ENCODE assay signal across 11 cellular contexts in the genomic region with DNA sequence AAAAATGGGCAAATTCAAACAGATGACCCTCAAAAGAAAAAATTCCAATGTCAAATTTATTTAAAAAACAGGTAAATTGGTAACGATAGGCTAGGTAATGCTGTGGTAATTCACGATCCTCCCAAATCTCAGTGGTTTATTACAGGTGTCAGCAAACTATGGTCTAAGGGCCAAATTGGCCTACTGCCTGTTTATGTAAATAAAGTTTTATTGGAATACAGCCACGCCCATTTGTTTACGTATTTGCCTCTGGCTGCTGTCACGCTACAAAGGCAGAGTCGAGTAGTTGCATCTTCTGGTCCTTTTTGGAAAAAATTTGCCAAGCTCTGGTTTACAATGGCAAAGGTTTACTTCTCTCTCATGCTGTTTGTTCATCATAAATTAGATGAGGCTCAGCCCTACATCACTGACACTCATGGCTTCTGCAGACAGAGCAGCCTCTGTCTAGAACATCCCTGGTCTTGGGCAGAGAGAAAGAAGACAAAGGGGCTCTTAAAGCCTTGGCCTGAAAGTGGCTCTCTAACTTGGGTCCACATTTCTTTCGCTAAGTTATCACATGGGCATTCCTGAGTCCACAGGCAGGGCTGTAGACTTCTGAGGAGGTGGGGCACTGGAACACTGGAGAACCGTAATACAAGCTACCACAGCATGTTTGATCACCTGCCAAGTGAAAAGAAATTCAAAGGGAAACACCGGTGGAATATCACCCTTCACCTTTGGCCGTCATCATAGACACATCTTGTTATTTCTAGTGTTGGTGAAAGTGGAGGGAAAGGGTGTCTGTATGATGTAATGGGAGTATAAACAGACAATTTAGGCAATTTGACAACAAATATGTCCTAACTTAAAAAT. TPM values are rescaled to one million over a fixed set of nuclear protein-coding genes. Genes with fewer than 3 reads are reported as not detected.
DNase-seq lines count a peak whose midpoint lies in the region; ATAC-seq and TF ChIP-seq lines count a peak whose summit lies in the region.
"Had no signal": no experiment of that assay in that cellular context is flagged by ENCODE, and none has a peak within 500 bp of the region (broad histone marks: within the 10 kb centered on the region; RNA-seq: fewer than 3 reads in every experiment).

No MANE protein-coding gene starts in this region.

- H3K9ac ChIP-seq in colonic mucosa (ENCODE audit: low read depth in 2 of 2, low read length in 2 of 2), result no peak overlapping the region

- intact Hi-C loops in esophagus muscularis mucosa (cut with DNase I) (no loop called here), colonic mucosa (cut with DNase I) (no loop called here)

- H3K27ac ChIP-seq in esophagus muscularis mucosa (replicated peaks in 1 of 4), result no peak overlapping the region
- no peak overlapping the region for H3K27ac ChIP-seq in gastroesophageal sphincter
- no peak overlapping the region for H3K27ac ChIP-seq in colonic mucosa
- H3K27ac ChIP-seq: adrenal gland, tibial artery had no signal

- TF ChIP-seq POLR2A in esophagus muscularis mucosa (IDR thresholded peaks at IDR 0.05; ENCODE audit: low read depth), result no peak
- TF ChIP-seq POLR2A in gastroesophageal sphincter (IDR thresholded peaks at IDR 0.05), result no peak

- ATAC-seq in gastroesophageal sphincter, result no peak

- H3K27me3 ChIP-seq in esophagus muscularis mucosa (no peaks in the 10 kb centered on the region), gastroesophageal sphincter (no peaks in the 10 kb centered on the region), colonic mucosa (no peaks in the 10 kb centered on the region)
- H3K27me3 ChIP-seq: adrenal gland, tibial artery had no signal

- H3K36me3 ChIP-seq in esophagus muscularis mucosa, result peaks cover 0 to 55% (median 43%) of the 10 kb centered on the region in 4 donors
- H3K36me3 ChIP-seq in gastroesophageal sphincter, result peaks cover 0 to 57% of the 10 kb centered on the region in 2 donors
- H3K36me3 ChIP-seq in colonic mucosa, result no peaks in the 10 kb centered on the region

- H3K9me3 ChIP-seq in esophagus muscularis mucosa (no peaks in the 10 kb centered on the region), gastroesophageal sphincter (no peaks in the 10 kb centered on the region), colonic mucosa (no peaks in the 10 kb centered on the region)
- H3K9me3 ChIP-seq: adrenal gland, tibial artery had no signal

- WGBS in esophagus muscularis mucosa, result 64% methylated on average over 10 of the region's 10 CpGs
- 73 to 79% methylated on average over 5 to 9 of the region's 10 CpGs for WGBS in gastroesophageal sphincter (ENCODE audit: low coverage in 1 of 2), 2 donors

- TF ChIP-seq EP300 in esophagus muscularis mucosa (IDR thresholded peaks at IDR 0.05) (no peak), gastroesophageal sphincter (IDR thresholded peaks at IDR 0.05) (no peak)

- H3K4me3 ChIP-seq in esophagus muscularis mucosa (no peak overlapping the region), retinal pigment epithelial cell (ENCODE audit: low read length) (no peak overlapping the region), gastroesophageal sphincter (no peak overlapping the region), colonic mucosa (no peak overlapping the region)
- H3K4me3 ChIP-seq: adrenal gland, tibial artery had no signal

- no peak for TF ChIP-seq CTCF in esophagus muscularis mucosa (IDR thresholded peaks at IDR 0.05)
- TF ChIP-seq CTCF in retinal pigment epithelial cell (conservative IDR thresholded peaks at IDR 0.05; ENCODE audit: low read depth, low read length), result no peak
- TF ChIP-seq CTCF in gastroesophageal sphincter (IDR thresholded peaks at IDR 0.05), result no peak
- TF ChIP-seq CTCF in colonic mucosa (IDR thresholded peaks at IDR 0.05), result no peak

- no peaks in the 10 kb centered on the region for H3K4me1 ChIP-seq in esophagus muscularis mucosa
- no peaks in the 10 kb centered on the region for H3K4me1 ChIP-seq in gastroesophageal sphincter
- no peaks in the 10 kb centered on the region for H3K4me1 ChIP-seq in colonic mucosa
- H3K4me1 ChIP-seq: adrenal gland, tibial artery had no signal

- DNase-seq in EH (ENCODE audit: low read depth) (peak; percentile 42), NCI-H345 treated with DMSO at 0.1 percent for 48 hours (lab: John Stamatoyannopoulos, UW; ENCODE audit: unreplicated experiment) (peak; percentile 32), esophagus muscularis mucosa (ENCODE audit: extremely low spot score) (peak; percentile 77), retinal pigment epithelial cell (ENCODE audit: low read depth) (peak; percentile 3), NCI-H1694 treated with DMSO at 0.1 percent for 48 hours (lab: John Stamatoyannopoulos, UW) (no peak), colonic mucosa (no peak)
- DNase-seq: adrenal gland, NCI-H446 treated with DMSO at 0.1 percent for 48 hours, tibial artery had no signal

RNA-seq across cellular contexts. Expression of a gene that starts 34.8 kb away (rescaled TPM):
- total RNA-seq in esophagus muscularis mucosa (10 to 100 TPM; 14.5 to 24.9 (median 18.8) TPM), gastroesophageal sphincter (10 to 100 TPM; 16.3 to 37.5 (median 19.2) TPM), colonic mucosa (10 to 100 TPM; 10.8 to 11.6 TPM)

RNA-seq across cellular contexts. Expression of a gene that starts 40.6 kb away (rescaled TPM):
- 1 to 10 TPM in 2 of 4 donors, under 1 TPM in 1, not detected in 1; 0.65 to 2.5 (median 2.5) TPM for total RNA-seq in esophagus muscularis mucosa
- 1 to 10 TPM in 2 of 4 donors, under 1 TPM in 1, not detected in 1; 0.92 to 2.3 (median 2.0) TPM for total RNA-seq in gastroesophageal sphincter
- total RNA-seq in colonic mucosa, result 1 to 10 TPM; 1.7 to 2.2 TPM
- total RNA-seq: glomerular endothelial cell had no signal

Comparison
In these comparisons a context has a peak if more than half of its experiments do, and no peak if none do; other contexts are left out.
1. DNase-seq: peak in EH (single experiment), NCI-H345 treated with DMSO at 0.1 percent for 48 hours (single experiment), esophagus muscularis mucosa (single experiment) and retinal pigment epithelial cell (single experiment); none in NCI-H1694 treated with DMSO at 0.1 percent for 48 hours (single experiment) and colonic mucosa (single experiment).